Comparison of ENCODE assay signal across 10 cellular contexts in genomic region chr3:14988988-14989394, GRCh38. TPM values are rescaled to one million over a fixed set of nuclear protein-coding genes. Genes with fewer than 3 reads are reported as not detected.
DNase-seq lines count a peak whose midpoint lies in the region; ATAC-seq and TF ChIP-seq lines count a peak whose summit lies in the region.
"Had no signal": no experiment of that assay in that cellular context is flagged by ENCODE, and none has a peak within 500 bp of the region (broad histone marks: within the 10 kb centered on the region; RNA-seq: fewer than 3 reads in every experiment).

No MANE protein-coding gene starts in this region.

- peak; percentile 28 for DNase-seq in activated naive CD4-positive, alpha-beta T cell treated with anti-CD3 and anti-CD28 coated beads, Interleukin-2, amount 50 U/mL, for 16 hours
- DNase-seq in upper lobe of right lung (no peak), A172 (ENCODE audit: low spot score) (no peak), NCI-H774 (lab: John Stamatoyannopoulos, UW) (no peak), anterior cingulate cortex (lab: John Stamatoyannopoulos, UW) (no peak)

- H3K9me3 ChIP-seq in upper lobe of right lung = no peaks in the 10 kb centered on the region
- H3K9me3 ChIP-seq: thoracic aorta had no signal

- no peaks in the 10 kb centered on the region for H3K27me3 ChIP-seq in upper lobe of right lung
- H3K27me3 ChIP-seq: SJCRH30 had no signal

- no peaks in the 10 kb centered on the region for H3K36me3 ChIP-seq in upper lobe of right lung
- H3K36me3 ChIP-seq: SJCRH30, thoracic aorta had no signal

- intact Hi-C loops in upper lobe of right lung (cut with DNase I) = no loop called here

- no peak for TF ChIP-seq CTCF in upper lobe of right lung (IDR thresholded peaks at IDR 0.05)

- H3K27ac ChIP-seq in upper lobe of right lung = no peak overlapping the region
- H3K27ac ChIP-seq: SJCRH30, thoracic aorta had no signal

- ATAC-seq in GM18505 (IDR thresholded peaks at IDR 0.05; ENCODE audit: unreplicated experiment) (peak; percentile 98), GM21423 (IDR thresholded peaks at IDR 0.05; ENCODE audit: unreplicated experiment) (peak; percentile 100), HG03558 (IDR thresholded peaks at IDR 0.05; ENCODE audit: extremely low read depth, unreplicated experiment) (peak; percentile 99), upper lobe of right lung (peak; percentile 47)

- peaks cover 15% of the 10 kb centered on the region for H3K4me1 ChIP-seq in upper lobe of right lung

- TF ChIP-seq POLR2A in GM18505 (IDR thresholded peaks at IDR 0.05; ENCODE audit: borderline replicate concordance, extremely low read depth, insufficient read depth, insufficient read length) = peak; percentile 26

- H3K4me3 ChIP-seq in upper lobe of right lung = no peak overlapping the region
- H3K4me3 ChIP-seq: SJCRH30, thoracic aorta had no signal

RNA-seq across cellular contexts. Expression of gene NR2C2, which starts 41.6 kb away (rescaled TPM):
- 52.5 TPM for total RNA-seq in upper lobe of right lung
- 20.3 and 24.4 TPM in 2 replicates for total RNA-seq in A172 (2014; rRNA removed; shearing (Covaris generic))

Comparison
In these comparisons a context has a peak if more than half of its experiments do, and no peak if none do; other contexts are left out.
1. ATAC-seq: peak in every context shown above with its lines; median percentile 100 in GM21423; 99 in HG03558; 98 in GM18505; 47 in upper lobe of right lung.